In the genomic region with DNA sequence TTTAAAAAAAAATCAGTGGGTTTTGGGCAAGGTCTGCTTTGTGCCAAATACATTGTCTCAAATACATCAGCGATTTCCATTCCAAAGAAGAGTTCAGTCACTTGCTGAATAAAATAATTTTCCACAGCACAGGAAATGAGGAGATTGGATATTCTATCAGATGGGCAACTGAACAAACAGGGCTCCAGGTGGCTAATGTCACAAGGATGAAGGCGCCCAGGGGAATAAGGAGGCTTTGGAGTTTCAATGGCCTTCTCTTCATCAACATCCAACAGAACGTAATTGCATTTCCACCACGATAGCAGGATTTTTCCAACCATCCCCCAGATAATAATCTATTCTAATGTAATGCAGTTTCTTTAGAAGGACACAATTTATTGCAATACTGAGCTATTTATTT, we compare ENCODE assay signal across 1 cellular context.
TF ChIP-seq lines count a peak whose summit lies in the region.

No MANE protein-coding gene starts in this region.

TF ChIP-seq in SK-N-SH treated with all-trans-retinoic acid at 6 μM for 48 hours, 23 proteins besides CTCF, POLR2A, EP300 and RAD21 (continued from another document):
- TF ChIP-seq, protein P1, sequence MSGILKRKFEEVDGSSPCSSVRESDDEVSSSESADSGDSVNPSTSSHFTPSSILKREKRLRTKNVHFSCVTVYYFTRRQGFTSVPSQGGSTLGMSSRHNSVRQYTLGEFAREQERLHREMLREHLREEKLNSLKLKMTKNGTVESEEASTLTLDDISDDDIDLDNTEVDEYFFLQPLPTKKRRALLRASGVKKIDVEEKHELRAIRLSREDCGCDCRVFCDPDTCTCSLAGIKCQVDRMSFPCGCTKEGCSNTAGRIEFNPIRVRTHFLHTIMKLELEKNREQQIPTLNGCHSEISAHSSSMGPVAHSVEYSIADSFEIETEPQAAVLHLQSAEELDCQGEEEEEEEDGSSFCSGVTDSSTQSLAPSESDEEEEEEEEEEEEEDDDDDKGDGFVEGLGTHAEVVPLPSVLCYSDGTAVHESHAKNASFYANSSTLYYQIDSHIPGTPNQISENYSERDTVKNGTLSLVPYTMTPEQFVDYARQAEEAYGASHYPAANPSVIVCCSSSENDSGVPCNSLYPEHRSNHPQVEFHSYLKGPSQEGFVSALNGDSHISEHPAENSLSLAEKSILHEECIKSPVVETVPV (CRISPR knock-in tag; IDR thresholded peaks at IDR 0.05): no peak; the same call in 1 of the 2 replicates
- TF ChIP-seq ZC3H10 (CRISPR knock-in tag; IDR thresholded peaks at IDR 0.05) (no peak), RARB (CRISPR knock-in tag; IDR thresholded peaks at IDR 0.05) (no peak), PPARA (CRISPR knock-in tag; IDR thresholded peaks at IDR 0.05; ENCODE audit: borderline replicate concordance) (no peak), SNAI2 (CRISPR knock-in tag; IDR thresholded peaks at IDR 0.05) (no peak), TOX (CRISPR knock-in tag; IDR thresholded peaks at IDR 0.05; ENCODE audit: borderline replicate concordance) (no peak), ZNF8 (CRISPR knock-in tag; IDR thresholded peaks at IDR 0.05) (no peak; the same call in 1 of the 2 replicates), TCF4 (CRISPR knock-in tag; IDR thresholded peaks at IDR 0.05; ENCODE audit: borderline replicate concordance) (peak; percentile 87), ZNF70 (CRISPR knock-in tag; IDR thresholded peaks at IDR 0.05) (no peak)
- TF ChIP-seq, protein P2, sequence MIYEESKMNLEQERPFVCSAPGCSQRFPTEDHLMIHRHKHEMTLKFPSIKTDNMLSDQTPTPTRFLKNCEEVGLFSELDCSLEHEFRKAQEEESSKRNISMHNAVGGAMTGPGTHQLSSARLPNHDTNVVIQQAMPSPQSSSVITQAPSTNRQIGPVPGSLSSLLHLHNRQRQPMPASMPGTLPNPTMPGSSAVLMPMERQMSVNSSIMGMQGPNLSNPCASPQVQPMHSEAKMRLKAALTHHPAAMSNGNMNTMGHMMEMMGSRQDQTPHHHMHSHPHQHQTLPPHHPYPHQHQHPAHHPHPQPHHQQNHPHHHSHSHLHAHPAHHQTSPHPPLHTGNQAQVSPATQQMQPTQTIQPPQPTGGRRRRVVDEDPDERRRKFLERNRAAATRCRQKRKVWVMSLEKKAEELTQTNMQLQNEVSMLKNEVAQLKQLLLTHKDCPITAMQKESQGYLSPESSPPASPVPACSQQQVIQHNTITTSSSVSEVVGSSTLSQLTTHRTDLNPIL (CRISPR knock-in tag; IDR thresholded peaks at IDR 0.05; ENCODE audit: low read depth): no peak; the same call in 1 of the 2 replicates
